In the genomic region with DNA sequence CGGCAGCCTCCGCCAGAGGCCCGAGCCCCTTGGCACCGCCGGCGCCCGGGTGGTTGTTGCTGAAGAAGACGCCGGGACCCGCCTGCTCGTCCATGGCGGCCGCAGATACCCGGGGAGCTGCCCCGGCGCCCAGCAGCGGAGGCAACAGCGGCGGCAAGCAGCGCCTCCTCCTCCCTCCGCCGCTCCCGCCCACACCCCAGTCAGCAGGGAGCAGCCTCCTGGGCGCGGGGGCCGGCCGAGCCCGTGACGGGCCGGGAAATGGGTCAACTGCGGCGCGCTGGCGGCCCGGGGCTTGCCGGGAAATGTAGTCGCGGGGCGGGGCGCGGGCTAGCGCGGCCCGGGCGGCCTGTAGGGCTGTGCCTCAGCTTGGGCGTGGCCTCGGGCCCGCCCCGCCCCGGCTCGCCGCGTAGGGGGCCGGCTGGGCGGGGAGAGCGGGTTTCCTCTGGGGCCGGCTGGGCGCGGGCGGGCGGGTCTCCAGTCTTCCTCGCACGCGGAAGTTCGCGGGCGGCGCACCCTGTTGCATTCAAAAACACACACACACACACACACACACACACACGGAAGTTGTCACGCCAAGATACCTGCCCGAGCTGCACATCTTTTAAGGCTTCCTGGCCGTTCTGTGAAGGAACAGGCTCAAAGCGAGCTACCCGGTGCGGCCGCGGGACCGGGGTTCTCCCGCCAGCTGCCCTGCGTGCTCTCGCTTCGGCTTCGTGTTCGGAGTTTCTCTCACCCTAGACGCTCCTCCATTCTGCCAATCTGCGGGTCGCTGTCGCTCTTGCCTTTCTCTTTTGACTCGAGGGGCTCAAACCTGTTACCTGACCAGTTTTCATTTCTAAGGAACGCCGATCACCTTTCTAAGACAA, we compare ENCODE assay signal across 8 cellular contexts. TPM values are rescaled to one million over a fixed set of nuclear protein-coding genes. Genes with fewer than 3 reads are reported as not detected.
A peak's percentile ranks its signal among the peaks of the same experiment; 100 is the strongest.
DNase-seq lines count a peak whose midpoint lies in the region; ATAC-seq and TF ChIP-seq lines count a peak whose summit lies in the region.

A gene with protein sequence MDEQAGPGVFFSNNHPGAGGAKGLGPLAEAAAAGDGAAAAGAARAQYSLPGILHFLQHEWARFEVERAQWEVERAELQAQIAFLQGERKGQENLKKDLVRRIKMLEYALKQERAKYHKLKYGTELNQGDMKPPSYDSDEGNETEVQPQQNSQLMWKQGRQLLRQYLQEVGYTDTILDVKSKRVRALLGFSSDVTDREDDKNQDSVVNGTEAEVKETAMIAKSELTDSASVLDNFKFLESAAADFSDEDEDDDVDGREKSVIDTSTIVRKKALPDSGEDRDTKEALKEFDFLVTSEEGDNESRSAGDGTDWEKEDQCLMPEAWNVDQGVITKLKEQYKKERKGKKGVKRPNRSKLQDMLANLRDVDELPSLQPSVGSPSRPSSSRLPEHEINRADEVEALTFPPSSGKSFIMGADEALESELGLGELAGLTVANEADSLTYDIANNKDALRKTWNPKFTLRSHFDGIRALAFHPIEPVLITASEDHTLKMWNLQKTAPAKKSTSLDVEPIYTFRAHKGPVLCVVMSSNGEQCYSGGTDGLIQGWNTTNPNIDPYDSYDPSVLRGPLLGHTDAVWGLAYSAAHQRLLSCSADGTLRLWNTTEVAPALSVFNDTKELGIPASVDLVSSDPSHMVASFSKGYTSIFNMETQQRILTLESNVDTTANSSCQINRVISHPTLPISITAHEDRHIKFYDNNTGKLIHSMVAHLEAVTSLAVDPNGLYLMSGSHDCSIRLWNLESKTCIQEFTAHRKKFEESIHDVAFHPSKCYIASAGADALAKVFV (minus strand): TSS at position 167 of the 866 bp plus-strand sequence. CDS start 73 bp downstream, at position 94.

- peak within 1 kb of the TSS; percentile 71 for H3K4me3 ChIP-seq in Jurkat, Clone E6-1 (ENCODE audit: low read length)
- H3K4me3 ChIP-seq in PC-3 (ENCODE audit: low read length) (peak within 1 kb of the TSS; percentile 98), epithelial cell of proximal tubule (ENCODE audit: low read depth, low read length) (peak within 1 kb of the TSS; percentile 95), mucosa of stomach (ENCODE audit: low read length) (peak within 1 kb of the TSS; percentile 77)

- H3K79me2 ChIP-seq in PC-3 (ENCODE audit: low read length): peaks cover 43% of the 10 kb centered on the region

- H3K4me1 ChIP-seq in PC-3 (ENCODE audit: insufficient read depth, low read length) (peaks cover 37% of the 10 kb centered on the region), mucosa of stomach (ENCODE audit: control insufficient read depth, insufficient read depth, low read length) (peaks cover 14% of the 10 kb centered on the region)

- TF ChIP-seq CTCF in PC-3 (conservative IDR thresholded peaks at IDR 0.05; ENCODE audit: low read depth, low read length) (no peak), epithelial cell of proximal tubule (conservative IDR thresholded peaks at IDR 0.05; ENCODE audit: low read depth, low read length) (no peak)

- DNase-seq in DMS153 treated with DMSO at 0.1 percent for 48 hours (lab: John Stamatoyannopoulos, UW; ENCODE audit: unreplicated experiment) (peak; percentile 92), PC-3 (peak; percentile 97), activated T-cell treated with anti-CD3 and anti-CD28 coated beads for 48 hours (ENCODE audit: low read depth) (peak; percentile 99), epithelial cell of proximal tubule (ENCODE audit: low read depth) (peak; percentile 15)
- peak; percentile 78 for DNase-seq in Jurkat, Clone E6-1 (ENCODE audit: low read depth, low spot score)
- peak; percentile 96 for DNase-seq in stimulated activated CD8-positive, alpha-beta memory T cell treated with anti-CD3 and anti-CD28 coated beads, Interleukin-4, amount 100 ng/mL, for 48 hours

- no peaks in the 10 kb centered on the region for H4K20me1 ChIP-seq in PC-3 (ENCODE audit: low read length)

- intact Hi-C loops in PC-3 (cut with micrococcal nuclease): loop anchor here (2.0 kb wide), 1 partner anchor 40 kb away; no protein-coding TSS in a partner anchor

- POLR2A ChIA-PET in PC-3 (lab: Charles Lee; ENCODE audit: unreplicated experiment): interaction anchor here (0.5 to 0.7 kb wide), 5 partner anchors 20 to 536 kb away, joined by 3 to 12 read pairs (median 5); no protein-coding TSS in a partner anchor

- H3K27ac ChIP-seq in PC-3 (ENCODE audit: low read length): peak within 1 kb of the TSS; percentile 46

- H3F3A ChIP-seq in PC-3 (ENCODE audit: low read length, unreplicated experiment): no peaks in the 10 kb centered on the region

- peak within 1 kb of the TSS; percentile 83 for H3K9ac ChIP-seq in PC-3 (ENCODE audit: low read length)
- H3K9ac ChIP-seq in mucosa of stomach (ENCODE audit: low read length): peak within 1 kb of the TSS; percentile 81

- H3K9me3 ChIP-seq in PC-3 (ENCODE audit: low read length) (no peaks in the 10 kb centered on the region), mucosa of stomach (ENCODE audit: control insufficient read depth, low read length) (no peaks in the 10 kb centered on the region)

- ATAC-seq in GM21717 (IDR thresholded peaks at IDR 0.05; ENCODE audit: unreplicated experiment) (peak; percentile 98), PC-3 (peak; percentile 92)

- no peaks in the 10 kb centered on the region for H3K9me2 ChIP-seq in PC-3 (replicated peaks; ENCODE audit: low read length)

- H3K4me2 ChIP-seq in PC-3 (ENCODE audit: low read length): peak within 1 kb of the TSS; percentile 95

- no peaks in the 10 kb centered on the region for H3K27me3 ChIP-seq in PC-3 (ENCODE audit: low read length)
- no peaks in the 10 kb centered on the region for H3K27me3 ChIP-seq in mucosa of stomach (ENCODE audit: control insufficient read depth, insufficient read depth, low read length)

- no TSS peak for BruUV-seq in PC-3 (replicated peaks; lab: Mats Ljungman, UMichigan)

- H2AFZ ChIP-seq in PC-3 (ENCODE audit: low read length): peak within 1 kb of the TSS; percentile 84

- CTCF ChIA-PET in PC-3 (lab: Charles Lee): no interaction called here

- H3K36me3 ChIP-seq in PC-3 (ENCODE audit: low read depth, low read length) (no peaks in the 10 kb centered on the region), mucosa of stomach (ENCODE audit: control insufficient read depth, insufficient read depth, low read length) (no peaks in the 10 kb centered on the region)

RNA-seq across cellular contexts. Expression of the gene that starts here (rescaled TPM):
- 9.7 TPM for polyA plus RNA-seq in Jurkat, Clone E6-1 (2012; ENCODE audit: insufficient read depth, insufficient read length)
- total RNA-seq in PC-3 (2014; rRNA removed): 12.9 and 18.9 TPM in 2 replicates
- 8.0 and 9.1 TPM in 2 replicates for total RNA-seq in epithelial cell of proximal tubule

Comparison
In these comparisons a context has a peak if more than half of its experiments do, and no peak if none do; other contexts are left out.
1. Peak in every context shown above with its lines: DNase-seq, ATAC-seq, H3K4me3 ChIP-seq and H3K27ac ChIP-seq.
2. DNase-seq: peak in every context shown above with its lines; median percentile 99 in activated T-cell treated with anti-CD3 and anti-CD28 coated beads for 48 hours; 97 in PC-3; 96 in stimulated activated CD8-positive, alpha-beta memory T cell treated with anti-CD3 and anti-CD28 coated beads, Interleukin-4, amount 100 ng/mL, for 48 hours; 92 in DMS153 treated with DMSO at 0.1 percent for 48 hours; 78 in Jurkat, Clone E6-1; 15 in epithelial cell of proximal tubule.